In the genomic region with DNA sequence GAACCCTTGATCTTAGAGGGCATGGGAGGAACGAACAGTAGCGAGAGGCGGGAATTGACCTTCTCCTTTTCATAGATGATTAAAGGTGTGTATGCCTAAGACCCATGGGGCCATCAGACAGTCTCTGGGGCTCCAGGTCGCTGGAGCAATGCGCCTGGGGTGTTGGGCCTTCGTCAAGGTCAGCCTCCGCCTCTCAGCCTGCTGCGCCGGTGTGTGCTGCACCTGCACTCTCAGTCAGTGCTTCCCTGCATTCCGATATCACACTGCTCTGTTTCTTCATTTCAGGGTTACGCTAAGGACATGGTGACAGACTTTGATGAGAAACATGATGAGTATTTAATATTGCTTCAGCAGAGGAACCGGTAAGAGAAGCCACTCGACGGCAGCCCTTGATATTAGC, we compare ENCODE assay signal across 21 cellular contexts.
"Had no signal": no experiment of that assay in that cellular context is flagged by ENCODE, and none has a peak within 500 bp of the region (broad histone marks: within the 10 kb centered on the region; RNA-seq: fewer than 3 reads in every experiment).

No MANE protein-coding gene starts in this region.

- H3K4me2 ChIP-seq: smooth muscle cell had no signal

- H3K4me1 Mint-ChIP-seq: neural crest cell; stimulated activated naive CD8-positive, alpha-beta T cell treated with anti-CD3 and anti-CD28 coated beads, Interleukin-15, amount 100 ng/mL, for 72 hours had no signal

- H3K4me1 ChIP-seq: gastroesophageal sphincter, upper lobe of right lung had no signal

- H3K4me3 Mint-ChIP-seq: activated T-cell treated with anti-CD3 and anti-CD28 coated beads, Interleukin-2, amount 50 U/mL, for 72 hours; naive thymus-derived CD4-positive, alpha-beta T cell; neural crest cell; stimulated activated memory B cell treated with anti-CD40 and anti-IgM and Interleukin-4, amounts not matched to agents 10 μg/mL and 1 μg/mL and 100 μg/mL, for 72 hours; stimulated activated naive CD8-positive, alpha-beta T cell treated with anti-CD3 and anti-CD28 coated beads, Interleukin-15, amount 100 ng/mL, for 72 hours had no signal

- H3K27ac Mint-ChIP-seq: activated naive CD4-positive, alpha-beta T cell treated with anti-CD3 and anti-CD28 coated beads, Interleukin-2, amount 50 U/mL, for 72 hours; activated T-cell treated with anti-CD3 and anti-CD28 coated beads, Interleukin-2, amount 50 U/mL, for 72 hours; naive thymus-derived CD4-positive, alpha-beta T cell; stimulated activated memory B cell treated with anti-CD40 and anti-IgM and Interleukin-4, amounts not matched to agents 10 μg/mL and 1 μg/mL and 100 μg/mL, for 72 hours; stimulated activated naive CD8-positive, alpha-beta T cell treated with anti-CD3 and anti-CD28 coated beads, Interleukin-15, amount 100 ng/mL, for 72 hours had no signal

- H3K27me3 Mint-ChIP-seq: naive thymus-derived CD4-positive, alpha-beta T cell; stimulated activated memory B cell treated with anti-CD40 and anti-IgM and Interleukin-4, amounts not matched to agents 10 μg/mL and 1 μg/mL and 100 μg/mL, for 72 hours; stimulated activated naive CD8-positive, alpha-beta T cell treated with anti-CD3 and anti-CD28 coated beads, Interleukin-15, amount 100 ng/mL, for 72 hours had no signal

- H3K4me3 ChIP-seq: gastroesophageal sphincter, smooth muscle cell, upper lobe of right lung had no signal

- H3K27ac ChIP-seq: gastroesophageal sphincter, upper lobe of right lung had no signal

- H3K9me3 Mint-ChIP-seq: activated naive CD4-positive, alpha-beta T cell treated with anti-CD3 and anti-CD28 coated beads, Interleukin-2, amount 50 U/mL, for 72 hours; activated T-cell treated with anti-CD3 and anti-CD28 coated beads, Interleukin-2, amount 50 U/mL, for 72 hours; naive thymus-derived CD4-positive, alpha-beta T cell; stimulated activated memory B cell treated with anti-CD40 and anti-IgM and Interleukin-4, amounts not matched to agents 10 μg/mL and 1 μg/mL and 100 μg/mL, for 72 hours; stimulated activated naive CD8-positive, alpha-beta T cell treated with anti-CD3 and anti-CD28 coated beads, Interleukin-15, amount 100 ng/mL, for 72 hours had no signal

- H3K27me3 ChIP-seq: gastroesophageal sphincter, upper lobe of right lung had no signal

- DNase-seq: activated CD4-positive, alpha-beta T cell treated with anti-CD3 and anti-CD28 coated beads for 4 hours; activated CD4-positive, alpha-beta T cell treated with anti-CD3 and anti-CD28 coated beads, Interleukin-2, amount 50 U/mL, for 4 hours; activated naive CD4-positive, alpha-beta T cell; activated T-cell treated with anti-CD3 and anti-CD28 coated beads for 4 hours; activated T-cell treated with anti-CD3 and anti-CD28 coated beads, Interleukin-2, amount 50 U/mL, for 72 hours; anterior cingulate cortex; central memory CD4-positive, alpha-beta T cell; mammary epithelial cell; midbrain; naive thymus-derived CD4-positive, alpha-beta T cell; stimulated activated CD4-positive, alpha-beta T cell treated with anti-CD3 and anti-CD28 coated beads, Interleukin-1b, Interleukin-23, amount 100 ng/mL, for 48 hours; stimulated activated CD4-positive, alpha-beta T cell treated with anti-CD3 and anti-CD28 coated beads, Interleukin-4, amount 100 ng/mL, for 4 hours; stimulated activated CD8-positive, alpha-beta memory T cell treated with anti-CD3 and anti-CD28 coated beads, Interleukin-4, amount 100 ng/mL, for 48 hours; stimulated activated naive CD8-positive, alpha-beta T cell treated with anti-CD3 and anti-CD28 coated beads, Interleukin-15, amount 100 ng/mL, for 72 hours; substantia nigra; upper lobe of right lung had no signal

- ATAC-seq: activated naive CD4-positive, alpha-beta T cell treated with anti-CD3 and anti-CD28 coated beads, Interleukin-2, amount 50 U/mL, for 72 hours; activated T-cell treated with anti-CD3 and anti-CD28 coated beads, Interleukin-2, amount 50 U/mL, for 72 hours; gastroesophageal sphincter; naive thymus-derived CD4-positive, alpha-beta T cell; stimulated activated memory B cell treated with anti-CD40 and anti-IgM and Interleukin-4, amounts not matched to agents 10 μg/mL and 1 μg/mL and 100 μg/mL, for 72 hours; stimulated activated naive CD8-positive, alpha-beta T cell treated with anti-CD3 and anti-CD28 coated beads, Interleukin-15, amount 100 ng/mL, for 72 hours; upper lobe of right lung had no signal

- H3K9me3 ChIP-seq: gastroesophageal sphincter, upper lobe of right lung had no signal
